21 cellular contexts compared by ENCODE assay signal in the genomic region with DNA sequence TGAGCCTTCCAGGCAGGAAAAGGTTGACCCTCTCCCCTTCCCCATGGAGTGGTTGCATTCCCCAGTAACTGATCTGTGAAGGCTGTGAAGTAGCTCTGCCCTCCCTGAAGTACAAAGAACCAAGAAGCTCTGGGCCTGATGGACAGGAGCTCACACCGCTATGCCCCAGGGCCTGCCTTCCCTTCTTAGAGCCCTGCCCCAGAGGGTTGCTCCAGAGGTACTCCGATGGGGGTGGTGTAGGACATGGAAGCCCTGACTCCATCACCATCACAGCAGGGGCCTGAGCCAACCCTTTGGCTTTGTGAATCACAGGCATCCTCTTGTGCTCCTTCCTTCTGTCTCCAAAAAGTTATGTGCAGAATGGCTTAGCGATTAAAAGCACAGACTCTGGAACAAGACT. TPM values are rescaled to one million over a fixed set of nuclear protein-coding genes. Genes with fewer than 3 reads are reported as not detected.
DNase-seq lines count a peak whose midpoint lies in the region; ATAC-seq, FAIRE-seq and TF ChIP-seq lines count a peak whose summit lies in the region.
"Had no signal": no experiment of that assay in that cellular context is flagged by ENCODE, and none has a peak within 500 bp of the region (broad histone marks: within the 10 kb centered on the region; RNA-seq: fewer than 3 reads in every experiment).

No MANE protein-coding gene starts in this region.

- H3K4me1 ChIP-seq in astrocyte (ENCODE audit: insufficient read depth, low read length) (no peaks in the 10 kb centered on the region), HepG2 (ENCODE audit: insufficient read depth, low read length) (peaks cover 10% of the 10 kb centered on the region; the same call in 1 of the 2 replicates)

- H3K4me1 Mint-ChIP-seq in astrocyte (ENCODE audit: low read depth, unreplicated experiment): no peaks in the 10 kb centered on the region
- peaks cover 22% of the 10 kb centered on the region for H3K4me1 Mint-ChIP-seq in stimulated activated memory B cell treated with anti-CD40 and anti-IgM and Interleukin-4, amounts not matched to agents 10 μg/mL and 1 μg/mL and 100 μg/mL, for 72 hours
- H3K4me1 Mint-ChIP-seq in activated CD4-positive, alpha-beta T cell treated with anti-CD3 and anti-CD28 coated beads, Interleukin-2, amount 10 ng/mL, durations not matched to agents 24 days and 14 days: no peaks in the 10 kb centered on the region

- no peaks in the 10 kb centered on the region for H3K9me3 Mint-ChIP-seq in astrocyte (ENCODE audit: unreplicated experiment)
- H3K9me3 Mint-ChIP-seq in stimulated activated memory B cell treated with anti-CD40 and anti-IgM and Interleukin-4, amounts not matched to agents 10 μg/mL and 1 μg/mL and 100 μg/mL, for 72 hours: no peaks in the 10 kb centered on the region
- no peaks in the 10 kb centered on the region for H3K9me3 Mint-ChIP-seq in activated CD4-positive, alpha-beta T cell treated with anti-CD3 and anti-CD28 coated beads, Interleukin-2, amount 10 ng/mL, durations not matched to agents 24 days and 14 days

- TF ChIP-seq CTCF in astrocyte (IDR thresholded peaks at IDR 0.05; ENCODE audit: insufficient read depth, low read depth, low read length): no peak
- TF ChIP-seq CTCF in HepG2 (CRISPR knock-in tag; IDR thresholded peaks at IDR 0.05): no peak

- no peak for TF ChIP-seq EP300 in HepG2 (IDR thresholded peaks at IDR 0.05; ENCODE audit: low read depth in 2 of 2, low read length in 2 of 2)
- no peak for TF ChIP-seq EP300 in HepG2 (CRISPR knock-in tag; IDR thresholded peaks at IDR 0.05; ENCODE audit: borderline replicate concordance)

- H3K4me3 ChIP-seq in H7 (ENCODE audit: insufficient read depth, low read depth, low read length) (no peak overlapping the region), astrocyte (ENCODE audit: insufficient read depth, low read depth, low read length) (no peak overlapping the region), HepG2 (replicated peaks in 1 of 3; ENCODE audit: insufficient read depth in 1 of 3, low read depth in 2 of 3, low read length in 3 of 3) (no peak overlapping the region)
- H3K4me3 ChIP-seq: BLaER1 treated with 17β-estradiol and CSF1 and Interleukin-3, amounts not matched to agents 10 nM and 100 nM had no signal

- H3K9ac ChIP-seq in astrocyte (ENCODE audit: low read length) (no peak overlapping the region), HepG2 (ENCODE audit: insufficient read depth, low read depth, low read length) (no peak overlapping the region)
- H3K9ac ChIP-seq: BLaER1 treated with 17β-estradiol and CSF1 and Interleukin-3, amounts not matched to agents 10 nM and 100 nM had no signal

- H3K4me3 Mint-ChIP-seq in astrocyte (ENCODE audit: unreplicated experiment): no peak overlapping the region
- H3K4me3 Mint-ChIP-seq in stimulated activated memory B cell treated with anti-CD40 and anti-IgM and Interleukin-4, amounts not matched to agents 10 μg/mL and 1 μg/mL and 100 μg/mL, for 72 hours: no peak overlapping the region
- H3K4me3 Mint-ChIP-seq in activated CD4-positive, alpha-beta T cell treated with anti-CD3 and anti-CD28 coated beads, Interleukin-2, amount 10 ng/mL, durations not matched to agents 24 days and 14 days: no peak overlapping the region

- in situ Hi-C loops in HepG2 (cut with HindIII; ENCODE audit: extremely low pct_ligation_motif_present, low pct_unique_long_range_greater_than_20kb): no loop called here

- no TSS peak for BruUV-seq in HepG2 (replicated peaks; lab: Mats Ljungman, UMichigan)

- CTCF ChIA-PET in HepG2 (lab: Yijun Ruan, JAX; ENCODE audit: low intra/inter-chr PET ratio, low total read pairs): no interaction called here

- H3K4me2 ChIP-seq in astrocyte (ENCODE audit: low read length) (no peak overlapping the region), HepG2 (ENCODE audit: low read depth, low read length) (no peak overlapping the region)
- H3K4me2 ChIP-seq: BLaER1 treated with 17β-estradiol and CSF1 and Interleukin-3, amounts not matched to agents 10 nM and 100 nM had no signal

- no peaks in the 10 kb centered on the region for H3K9me3 ChIP-seq in astrocyte (ENCODE audit: insufficient read depth, low read depth, low read length)
- H3K9me3 ChIP-seq in HepG2 (ENCODE audit: low read length): no peaks in the 10 kb centered on the region
- H3K9me3 ChIP-seq: BLaER1 treated with 17β-estradiol and CSF1 and Interleukin-3, amounts not matched to agents 10 nM and 100 nM had no signal

- no peaks in the 10 kb centered on the region for H3K36me3 Mint-ChIP-seq in astrocyte (ENCODE audit: low read depth, unreplicated experiment)
- H3K36me3 Mint-ChIP-seq in stimulated activated memory B cell treated with anti-CD40 and anti-IgM and Interleukin-4, amounts not matched to agents 10 μg/mL and 1 μg/mL and 100 μg/mL, for 72 hours: peaks cover 29% of the 10 kb centered on the region
- H3K36me3 Mint-ChIP-seq in activated CD4-positive, alpha-beta T cell treated with anti-CD3 and anti-CD28 coated beads, Interleukin-2, amount 10 ng/mL, durations not matched to agents 24 days and 14 days (ENCODE audit: low read depth): no peaks in the 10 kb centered on the region

- TF ChIP-seq POLR2A in HepG2 (IDR thresholded peaks at IDR 0.05; ENCODE audit: insufficient read depth in 1 of 2, low read depth in 2 of 2, low read length in 2 of 2): no peak

- POLR2A ChIA-PET in HepG2 (lab: Yijun Ruan, JAX): no interaction called here

- peaks cover 7% of the 10 kb centered on the region for H3K27me3 Mint-ChIP-seq in astrocyte (ENCODE audit: low read depth, unreplicated experiment)
- no peaks in the 10 kb centered on the region for H3K27me3 Mint-ChIP-seq in stimulated activated memory B cell treated with anti-CD40 and anti-IgM and Interleukin-4, amounts not matched to agents 10 μg/mL and 1 μg/mL and 100 μg/mL, for 72 hours
- no peaks in the 10 kb centered on the region for H3K27me3 Mint-ChIP-seq in activated CD4-positive, alpha-beta T cell treated with anti-CD3 and anti-CD28 coated beads, Interleukin-2, amount 10 ng/mL, durations not matched to agents 24 days and 14 days

- intact Hi-C loops in activated CD4-positive, alpha-beta T cell treated with anti-CD3 and anti-CD28 coated beads, Interleukin-2, amount 10 ng/mL, durations not matched to agents 24 days and 14 days (cut with micrococcal nuclease): no loop called here
- intact Hi-C loops in HepG2 (cut with micrococcal nuclease; ENCODE audit: unreplicated experiment): no loop called here

- no peaks in the 10 kb centered on the region for H3K79me2 ChIP-seq in astrocyte (ENCODE audit: insufficient read depth, low read length)
- no peaks in the 10 kb centered on the region for H3K79me2 ChIP-seq in HepG2 (ENCODE audit: insufficient read depth, low read length)

- H4K20me1 ChIP-seq in astrocyte (ENCODE audit: insufficient read depth, low read length): no peaks in the 10 kb centered on the region
- no peaks in the 10 kb centered on the region for H4K20me1 ChIP-seq in HepG2 (ENCODE audit: insufficient read depth, low read length)

- peaks cover 15% of the 10 kb centered on the region for H3K36me3 ChIP-seq in H7 (replicated peaks; ENCODE audit: control insufficient read depth, insufficient read depth, low read length)
- H3K36me3 ChIP-seq in astrocyte (ENCODE audit: insufficient read depth, low read length): no peaks in the 10 kb centered on the region
- no peaks in the 10 kb centered on the region for H3K36me3 ChIP-seq in HepG2 (replicated peaks in 1 of 2; ENCODE audit: control insufficient read depth in 1 of 2, insufficient read depth in 2 of 2, low read length in 2 of 2)

- H3K27ac ChIP-seq in astrocyte (ENCODE audit: low read depth, low read length) (no peak overlapping the region), HepG2 (ENCODE audit: extremely low read length, insufficient read depth, low read length) (no peak overlapping the region)
- H3K27ac ChIP-seq: BLaER1 treated with 17β-estradiol and CSF1 and Interleukin-3, amounts not matched to agents 10 nM and 100 nM had no signal

- 59% methylated on average over 3 of the region's 3 CpGs for WGBS in HepG2 (ENCODE audit: low lambda C conversion rate)

- H3K27me3 ChIP-seq in H7 (ENCODE audit: control insufficient read depth, insufficient read depth, low read length) (no peaks in the 10 kb centered on the region), astrocyte (ENCODE audit: insufficient read depth, low read length) (no peaks in the 10 kb centered on the region), HepG2 (ENCODE audit: control insufficient read depth in 1 of 2, insufficient read depth in 2 of 2, low read length in 2 of 2) (peaks cover 7 to 31% of the 10 kb centered on the region in 2 experiments; a peak in 3 of 5 replicates)
- H3K27me3 ChIP-seq: BLaER1 treated with 17β-estradiol and CSF1 and Interleukin-3, amounts not matched to agents 10 nM and 100 nM had no signal

- FAIRE-seq in astrocyte (lab: Jason Lieb, UNC) (no peak), HepG2 (lab: Jason Lieb, UNC) (no peak)
- FAIRE-seq: D721Med, GM12892, GM18507, RCC 7860 had no signal

- no peak for TF ChIP-seq RAD21 in HepG2 (CRISPR knock-in tag; IDR thresholded peaks at IDR 0.05)

- H2AFZ ChIP-seq in astrocyte (ENCODE audit: low read depth, low read length) (no peak overlapping the region), HepG2 (ENCODE audit: low read length) (no peak overlapping the region)

- no peak overlapping the region for H3K27ac Mint-ChIP-seq in astrocyte (ENCODE audit: unreplicated experiment)
- peak overlapping the region; percentile 76 for H3K27ac Mint-ChIP-seq in stimulated activated memory B cell treated with anti-CD40 and anti-IgM and Interleukin-4, amounts not matched to agents 10 μg/mL and 1 μg/mL and 100 μg/mL, for 72 hours
- no peak overlapping the region for H3K27ac Mint-ChIP-seq in activated CD4-positive, alpha-beta T cell treated with anti-CD3 and anti-CD28 coated beads, Interleukin-2, amount 10 ng/mL, durations not matched to agents 24 days and 14 days

- DNase-seq in H7 (peak; percentile 66), astrocyte (ENCODE audit: low read depth) (peak; percentile 16), iPS-NIHi7 (ENCODE audit: extremely low spot score) (peak; percentile 67), HepG2 (ENCODE audit: low spot score) (no peak)
- no peak for DNase-seq in activated CD4-positive, alpha-beta T cell treated with anti-CD3 and anti-CD28 coated beads, Interleukin-2, amount 10 ng/mL, durations not matched to agents 24 days and 14 days
- DNase-seq: HCEC 1CT, NCI-H1105, NCI-H2081, NCI-H2171 treated with DMSO at 0.1 percent for 48 hours, NCI-H446, NCI-H69 had no signal

- no peak for ATAC-seq in stimulated activated memory B cell treated with anti-CD40 and anti-IgM and Interleukin-4, amounts not matched to agents 10 μg/mL and 1 μg/mL and 100 μg/mL, for 72 hours
- no peak for ATAC-seq in GM18511 (IDR thresholded peaks at IDR 0.05; ENCODE audit: unreplicated experiment)
- ATAC-seq in HepG2: no peak
- ATAC-seq: Right ventricle myocardium inferior had no signal

RNA-seq across cellular contexts. Expression of gene ADD2, which starts 57.7 kb away (rescaled TPM):
- total RNA-seq in H7 (2014; rRNA removed; shearing (Covaris generic)): 63.9 and 79.4 TPM in 2 replicates
- 4.8 TPM in 2 replicates for total RNA-seq in astrocyte
- total RNA-seq in activated CD4-positive, alpha-beta T cell treated with anti-CD3 and anti-CD28 coated beads, Interleukin-2, amount 10 ng/mL, durations not matched to agents 24 days and 14 days: 6.1 and 8.2 TPM in 2 replicates
- total RNA-seq in HepG2 (2016; rRNA removed; fragmentation: Illumina TruSeq; extraction: Trizol): 0.13 TPM in 1 of 2 replicates, not detected in the other
- total RNA-seq in HepG2 (2016; cell fraction: cytosol; rRNA removed; fragmentation: Illumina TruSeq; extraction: Trizol; ENCODE audit: low read depth): not detected in 2 replicates
- 0.12 and 0.15 TPM in 2 replicates for total RNA-seq in HepG2 (2016; cell fraction: insoluble cytoplasmic fraction; rRNA removed; fragmentation: Illumina TruSeq; extraction: Trizol)
- 0.09 and 0.21 TPM in 2 replicates for total RNA-seq in HepG2 (2016; cell fraction: membrane; rRNA removed; fragmentation: Illumina TruSeq; extraction: Trizol)
- total RNA-seq in HepG2 (2016; cell fraction: nucleus; rRNA removed; fragmentation: Illumina TruSeq; extraction: Trizol): 0.34 TPM in 1 of 2 replicates, not detected in the other
- 0.05 and 0.07 TPM in 2 replicates for polyA plus RNA-seq in HepG2 (2011; rRNA removed)
- 0.05 and 0.13 TPM in 2 replicates for polyA plus RNA-seq in HepG2 (2011; cell fraction: cytosol; rRNA removed)
- 0.05 and 0.19 TPM in 2 replicates for polyA plus RNA-seq in HepG2 (2011; cell fraction: nucleus; rRNA removed)
- polyA plus RNA-seq in HepG2 (2012): 0.05 and 0.07 TPM in 2 replicates
- 0.03 TPM in 1 of 2 replicates, not detected in the other for polyA plus RNA-seq in HepG2 (2016; cell fraction: cytosol; fragmentation: Illumina TruSeq; extraction: Trizol; ENCODE audit: low read depth)
- 0.19 and 0.32 TPM in 2 replicates for polyA plus RNA-seq in HepG2 (2016; cell fraction: insoluble cytoplasmic fraction; fragmentation: Illumina TruSeq; extraction: Trizol; ENCODE audit: low read depth)
- 0.19 and 0.45 TPM in 2 replicates for polyA plus RNA-seq in HepG2 (2016; cell fraction: membrane; fragmentation: Illumina TruSeq; extraction: Trizol; ENCODE audit: low read depth)
- polyA plus RNA-seq in HepG2 (2016; cell fraction: nucleus; fragmentation: Illumina TruSeq; extraction: Trizol; ENCODE audit: insufficient read depth, low read depth): 0.23 TPM in 1 of 2 replicates, not detected in the other
- 1.0 TPM in 1 of 2 replicates, not detected in the other for polyA minus RNA-seq in HepG2 (2011; rRNA and poly(A)+ RNA removed; ENCODE audit: low replicate concordance)
- not detected in 2 replicates for polyA minus RNA-seq in HepG2 (2011; cell fraction: cytosol; rRNA and poly(A)+ RNA removed)
- polyA minus RNA-seq in HepG2 (2011; cell fraction: nucleus; rRNA and poly(A)+ RNA removed): not detected in 2 replicates
- total RNA-seq: LHCN-M2, OCI-LY7 had no signal

Comparison
In these comparisons a context has a peak if more than half of its experiments do, and no peak if none do; other contexts are left out.
1. DNase-seq: peak in H7 (single experiment), astrocyte (single experiment) and iPS-NIHi7 (single experiment); none in activated CD4-positive, alpha-beta T cell treated with anti-CD3 and anti-CD28 coated beads, Interleukin-2, amount 10 ng/mL, durations not matched to agents 24 days and 14 days (single experiment) and HepG2 (single experiment).